11 cellular contexts compared by ENCODE assay signal in genomic region chr7:99098824-99099498, GRCh38. TPM values are rescaled to one million over a fixed set of nuclear protein-coding genes. Genes with fewer than 3 reads are reported as not detected.
DNase-seq lines count a peak whose midpoint lies in the region; ATAC-seq, FAIRE-seq and TF ChIP-seq lines count a peak whose summit lies in the region.
"Had no signal": no experiment of that assay in that cellular context is flagged by ENCODE, and none has a peak within 500 bp of the region (broad histone marks: within the 10 kb centered on the region; RNA-seq: fewer than 3 reads in every experiment).

No MANE protein-coding gene starts in this region.

- intact Hi-C loops in kidney (cut with DNase I), result no loop called here
- intact Hi-C loops in transverse colon (cut with DNase I; ENCODE audit: low total_unique reads), result no loop called here

- 33 to 43% methylated on average over 6 of the region's 6 CpGs for WGBS in transverse colon (ENCODE audit: low coverage in 1 of 2), 2 donors

- H3K9ac ChIP-seq in kidney (ENCODE audit: low read length in 2 of 2), result no peak overlapping the region

- TF ChIP-seq POLR2A in transverse colon (IDR thresholded peaks at IDR 0.05), result no peak

- peak; percentile 21 for DNase-seq in HT1080 (ENCODE audit: low read depth)
- DNase-seq in kidney, result no peak
- DNase-seq in transverse colon, result no peak
- DNase-seq in NCI-H446 treated with DMSO at 0.1 percent for 48 hours (lab: John Stamatoyannopoulos, UW), result no peak
- DNase-seq in stimulated activated naive CD4-positive, alpha-beta T cell (lab: John Stamatoyannopoulos, UW), result no peak
- DNase-seq in RPMI8226, result no peak
- DNase-seq: SJCRH30; stimulated activated CD4-positive, alpha-beta T cell treated with anti-CD3 and anti-CD28 coated beads, Interleukin-4, amount 100 ng/mL, for 4 hours had no signal

- ATAC-seq in HG02938 (IDR thresholded peaks at IDR 0.05; ENCODE audit: unreplicated experiment), result no peak
- ATAC-seq: GM12878 had no signal

- H3K27ac ChIP-seq in cingulate gyrus (ENCODE audit: low read depth, low read length) (peak overlapping the region; percentile 52), kidney (ENCODE audit: low read depth in 2 of 2, low read length in 2 of 2) (peak overlapping the region; percentile 2 to 65), transverse colon (peak overlapping the region; percentile 55 to 67 (median 64))
- H3K27ac ChIP-seq: SJCRH30 had no signal

- no peak for TF ChIP-seq CTCF in kidney (IDR thresholded peaks at IDR 0.05; ENCODE audit: borderline replicate concordance, extremely low read depth, insufficient read depth)
- TF ChIP-seq CTCF in transverse colon (IDR thresholded peaks at IDR 0.05), result no peak

- H3K27me3 ChIP-seq in transverse colon, result no peaks in the 10 kb centered on the region
- H3K27me3 ChIP-seq: SJCRH30 had no signal

- H3K4me1 ChIP-seq in kidney (ENCODE audit: control insufficient read depth in 1 of 2, insufficient read depth in 1 of 2, low read depth in 1 of 2, low read length in 2 of 2) (peaks cover 10 to 16% of the 10 kb centered on the region in 2 donors), transverse colon (peaks cover 17 to 44% (median 26%) of the 10 kb centered on the region in 4 donors)
- H3K4me1 ChIP-seq: SJCRH30 had no signal

- in situ Hi-C loops in transverse colon (cut with MboI; ENCODE audit: low pct_ligation_motif_present in 1 of 4, low pct_unique_long_range_greater_than_20kb in 1 of 4, low sequenced_read_pairs in 3 of 4), result no loop called here

- H3K4me3 ChIP-seq in kidney (ENCODE audit: low read length in 2 of 2) (peak overlapping the region; percentile 23 to 44), transverse colon (no peak overlapping the region)
- H3K4me3 ChIP-seq: GM12878, SJCRH30 had no signal

- FAIRE-seq in kidney (lab: Jason Lieb, UNC), result no peak
- FAIRE-seq: GM12878 had no signal

- H3K9me3 ChIP-seq in kidney (ENCODE audit: control insufficient read depth in 1 of 2, low read length in 2 of 2) (no peaks in the 10 kb centered on the region), transverse colon (peaks cover 0 to 4% of the 10 kb centered on the region in 2 donors)
- H3K9me3 ChIP-seq: SJCRH30 had no signal

- H3K36me3 ChIP-seq in kidney (ENCODE audit: control insufficient read depth in 1 of 2, insufficient read depth in 2 of 2, low read length in 2 of 2) (peaks cover 0 to 2% of the 10 kb centered on the region in 2 donors), transverse colon (no peaks in the 10 kb centered on the region)
- H3K36me3 ChIP-seq: SJCRH30 had no signal

- TF ChIP-seq EP300 in transverse colon (IDR thresholded peaks at IDR 0.05; ENCODE audit: low read depth), result no peak

RNA-seq across cellular contexts. Expression of gene SMURF1, which starts 44.9 kb away (rescaled TPM):
- 27.2 and 27.8 TPM in 2 replicates for total RNA-seq in HT1080 (2014; rRNA removed; shearing (Covaris generic))
- 20.9 and 22.6 TPM in 2 replicates for polyA plus RNA-seq in HT1080 (2015; cell fraction: cytosol; rRNA removed)
- polyA plus RNA-seq in HT1080 (2015; cell fraction: nucleus; rRNA removed), result 38.8 and 42.1 TPM in 2 replicates
- total RNA-seq in kidney, result 29.8 TPM
- 6.3 TPM for polyA plus RNA-seq in kidney (ENCODE audit: insufficient read depth, low read depth, low replicate concordance)
- 10 to 100 TPM; 25.3 to 47.5 (median 36.5) TPM for total RNA-seq in transverse colon

Comparison
In these comparisons a context has a peak if more than half of its experiments do, and no peak if none do; other contexts are left out.
1. H3K4me3 ChIP-seq: peak in kidney (2 of 2); none in transverse colon (0 of 4).
2. Peak in every context shown above with its lines, with median percentiles within 50 percentile points of each other: H3K27ac ChIP-seq.